7 cellular contexts compared by ENCODE assay signal in genomic region chr18:75204978-75205759, GRCh38. TPM values are rescaled to one million over a fixed set of nuclear protein-coding genes. Genes with fewer than 3 reads are reported as not detected.
A peak's percentile ranks its signal among the peaks of the same experiment; 100 is the strongest.
DNase-seq lines count a peak whose midpoint lies in the region; ATAC-seq and TF ChIP-seq lines count a peak whose summit lies in the region.

No MANE protein-coding gene starts in this region.

- H3K9me3 ChIP-seq in HAP-1: no peaks in the 10 kb centered on the region; the same call in 1 of the 2 replicates
- no peaks in the 10 kb centered on the region for H3K9me3 ChIP-seq in left lung

- H3K4me1 Mint-ChIP-seq in stimulated activated naive B cell treated with anti-CD40 and anti-IgM and Interleukin-4, amounts not matched to agents 10 μg/mL and 1 μg/mL and 100 μg/mL, for 72 hours: peaks cover 23 to 36% of the 10 kb centered on the region in 2 donors

- H3K4me3 Mint-ChIP-seq in stimulated activated naive B cell treated with anti-CD40 and anti-IgM and Interleukin-4, amounts not matched to agents 10 μg/mL and 1 μg/mL and 100 μg/mL, for 72 hours: peak overlapping the region; percentile 71 to 82

- no peak for DNase-seq in HAP-1 (ENCODE audit: low spot score in 2 of 2)
- DNase-seq in astrocyte of the cerebellum (ENCODE audit: low read depth): no peak
- DNase-seq in left lung: peak in 1 of 2 donors; percentile 79
- no peak for DNase-seq in stimulated activated naive B cell treated with anti-CD40 and anti-IgM and Interleukin-4, amounts not matched to agents 10 μg/mL and 1 μg/mL and 100 μg/mL, for 72 hours
- DNase-seq in NCI-H2081 (lab: John Stamatoyannopoulos, UW): no peak
- no peak for DNase-seq in A172 (ENCODE audit: low spot score)

- peak overlapping the region; percentile 28 for H3K27ac Mint-ChIP-seq in stimulated activated naive B cell treated with anti-CD40 and anti-IgM and Interleukin-4, amounts not matched to agents 10 μg/mL and 1 μg/mL and 100 μg/mL, for 72 hours

- ATAC-seq in left lung (no peak), GM19397 (IDR thresholded peaks at IDR 0.05; ENCODE audit: unreplicated experiment) (no peak)
- no peak for ATAC-seq in stimulated activated naive B cell treated with anti-CD40 and anti-IgM and Interleukin-4, amounts not matched to agents 10 μg/mL and 1 μg/mL and 100 μg/mL, for 72 hours (replicated peaks)

- H3K36me3 Mint-ChIP-seq in stimulated activated naive B cell treated with anti-CD40 and anti-IgM and Interleukin-4, amounts not matched to agents 10 μg/mL and 1 μg/mL and 100 μg/mL, for 72 hours: peaks cover 5 to 25% of the 10 kb centered on the region in 2 donors

- H3K9me3 Mint-ChIP-seq in stimulated activated naive B cell treated with anti-CD40 and anti-IgM and Interleukin-4, amounts not matched to agents 10 μg/mL and 1 μg/mL and 100 μg/mL, for 72 hours: no peaks in the 10 kb centered on the region

- H3K27me3 ChIP-seq in HAP-1 (ENCODE audit: low read depth) (no peaks in the 10 kb centered on the region), left lung (peaks cover 0 to 26% of the 10 kb centered on the region in 2 donors)

- no peak overlapping the region for H3K27ac ChIP-seq in left lung

- TF ChIP-seq CTCF in astrocyte of the cerebellum (IDR thresholded peaks at IDR 0.05; ENCODE audit: low read depth, low read length, missing control alignments) (no peak), left lung (IDR thresholded peaks at IDR 0.05) (no peak)

- no peaks in the 10 kb centered on the region for H3K36me3 ChIP-seq in HAP-1 (replicated peaks)
- peaks cover 0 to 18% of the 10 kb centered on the region in 2 donors for H3K36me3 ChIP-seq in left lung

- in situ Hi-C loops in HAP-1 (cut with MboI; ENCODE audit: low sequenced_read_pairs): no loop called here
- in situ Hi-C loops in astrocyte of the cerebellum (cut with HindIII; ENCODE audit: low sequenced_read_pairs): no loop called here

- intact Hi-C loops in left lung (cut with DNase I): no loop called here

- H3K4me1 ChIP-seq in HAP-1: peaks cover 18% of the 10 kb centered on the region
- H3K4me1 ChIP-seq in left lung: peaks cover 14 to 51% of the 10 kb centered on the region in 2 donors

- H3K4me3 ChIP-seq in HAP-1 (peak overlapping the region; percentile 57), astrocyte of the cerebellum (ENCODE audit: low read depth, low read length) (peak overlapping the region; percentile 87), left lung (peak overlapping the region; percentile 28 to 39)

- H3K27me3 Mint-ChIP-seq in stimulated activated naive B cell treated with anti-CD40 and anti-IgM and Interleukin-4, amounts not matched to agents 10 μg/mL and 1 μg/mL and 100 μg/mL, for 72 hours: peaks cover 25 to 35% of the 10 kb centered on the region in 2 donors

RNA-seq across cellular contexts. Expression of gene PTGR3, which starts 3.8 kb away (rescaled TPM):
- 10 to 100 TPM; 25.7 to 30.4 TPM for total RNA-seq in left lung
- 7.6 and 7.9 TPM in 2 replicates for total RNA-seq in A172 (2014; rRNA removed; shearing (Covaris generic))

RNA-seq across cellular contexts. Expression of gene TSHZ1, which starts 5.4 kb away (rescaled TPM):
- 10 to 100 TPM; 13.3 to 20.2 TPM for total RNA-seq in left lung
- 2.2 and 2.7 TPM in 2 replicates for total RNA-seq in A172 (2014; rRNA removed; shearing (Covaris generic))

Comparison
In these comparisons a context has a peak if more than half of its experiments do, and no peak if none do; other contexts are left out.
1. H3K4me3 ChIP-seq: peak in every context shown above with its lines; median percentile 87 in astrocyte of the cerebellum; 57 in HAP-1; 34 in left lung.